ENCODE assay signal across 13 cellular contexts in genomic region chr1:30705673-30706072, GRCh38.
"Had no signal": no experiment of that assay in that cellular context is flagged by ENCODE, and none has a peak within 500 bp of the region (broad histone marks: within the 10 kb centered on the region; RNA-seq: fewer than 3 reads in every experiment).

No MANE protein-coding gene starts in this region.

- DNase-seq: effector memory CD8-positive, alpha-beta T cell; gastrocnemius medialis; heart right ventricle; left cardiac atrium; left ventricle myocardium inferior; mesendoderm; naive B cell; nephron progenitor cell; stimulated activated CD4-positive, alpha-beta T cell treated with anti-CD3 and anti-CD28 coated beads, Interleukin-2, amount 100 ng/mL, for 24 hours; stimulated activated CD4-positive, alpha-beta T cell treated with anti-CD3 and anti-CD28 coated beads, Interleukin-4, amount 100 ng/mL, for 4 hours; stimulated activated naive B cell treated with anti-CD40 and anti-IgM and Interleukin-4, amounts not matched to agents 10 μg/mL and 1 μg/mL and 100 μg/mL, for 72 hours; stimulated activated naive CD8-positive, alpha-beta T cell treated with anti-CD3 and anti-CD28 coated beads, Interleukin-15, amount 100 ng/mL, for 72 hours; transverse colon had no signal
